In genomic region chr2:43306197-43306596, GRCh38 we compare ENCODE assay signal across 22 cellular contexts.
A peak's percentile ranks its signal among the peaks of the same experiment; 100 is the strongest.
DNase-seq lines count a peak whose midpoint lies in the region; ATAC-seq and TF ChIP-seq lines count a peak whose summit lies in the region.
"Had no signal": no experiment of that assay in that cellular context is flagged by ENCODE, and none has a peak within 500 bp of the region (broad histone marks: within the 10 kb centered on the region; RNA-seq: fewer than 3 reads in every experiment).

No MANE protein-coding gene starts in this region.

- H3K27me3 ChIP-seq in heart right ventricle: no peaks in the 10 kb centered on the region
- H3K27me3 ChIP-seq in lower lobe of right lung (ENCODE audit: low read depth): no peaks in the 10 kb centered on the region
- no peaks in the 10 kb centered on the region for H3K27me3 ChIP-seq in uterus
- H3K27me3 ChIP-seq: pancreas had no signal

- peaks cover 44% of the 10 kb centered on the region for H3K36me3 Mint-ChIP-seq in stimulated activated memory B cell treated with anti-CD40 and anti-IgM and Interleukin-4, amounts not matched to agents 10 μg/mL and 1 μg/mL and 100 μg/mL, for 72 hours
- H3K36me3 Mint-ChIP-seq: natural killer cell had no signal

- intact Hi-C loops in heart right ventricle (cut with DNase I) (no loop called here), Right ventricle myocardium inferior (cut with DNase I) (no loop called here), lower lobe of right lung (cut with DNase I) (no loop called here), uterus (cut with DNase I; ENCODE audit: low total_unique reads) (no loop called here)

- ATAC-seq in heart right ventricle (no peak), Right ventricle myocardium inferior (no peak), lower lobe of right lung (no peak)
- no peak for ATAC-seq in stimulated activated memory B cell treated with anti-CD40 and anti-IgM and Interleukin-4, amounts not matched to agents 10 μg/mL and 1 μg/mL and 100 μg/mL, for 72 hours
- ATAC-seq: activated CD8-positive, alpha-beta T cell treated with anti-CD3 and anti-CD28 coated beads, Interleukin-2, amount 10 ng/mL, durations not matched to agents 7 days and 5 days; esophagus mucosa; natural killer cell had no signal

- H3K27ac ChIP-seq in heart right ventricle (peak overlapping the region in 9 of 10 donors; percentile 40 to 91 (median 82)), lower lobe of right lung (peak overlapping the region; percentile 81), uterus (peak overlapping the region; percentile 82 to 96)
- H3K27ac ChIP-seq: KMS-11 had no signal

- WGBS in heart right ventricle, 2 donors: 99 to 100% methylated on average over 5 of the region's 5 CpGs

- H3K9me3 Mint-ChIP-seq in stimulated activated memory B cell treated with anti-CD40 and anti-IgM and Interleukin-4, amounts not matched to agents 10 μg/mL and 1 μg/mL and 100 μg/mL, for 72 hours: no peaks in the 10 kb centered on the region
- H3K9me3 Mint-ChIP-seq: CD4-positive, alpha-beta memory T cell; effector memory CD8-positive, alpha-beta T cell; natural killer cell had no signal

- H3K4me3 ChIP-seq in heart right ventricle: no peak overlapping the region
- H3K4me3 ChIP-seq in lower lobe of right lung: no peak overlapping the region
- no peak overlapping the region for H3K4me3 ChIP-seq in uterus
- H3K4me3 ChIP-seq: pancreas had no signal

- TF ChIP-seq CTCF in heart right ventricle (IDR thresholded peaks at IDR 0.05) (no peak), lower lobe of right lung (IDR thresholded peaks at IDR 0.05) (no peak), uterus (IDR thresholded peaks at IDR 0.05) (no peak)

- H3K4me1 Mint-ChIP-seq in stimulated activated memory B cell treated with anti-CD40 and anti-IgM and Interleukin-4, amounts not matched to agents 10 μg/mL and 1 μg/mL and 100 μg/mL, for 72 hours: peaks cover 10% of the 10 kb centered on the region

- H3K4me1 ChIP-seq in heart right ventricle (peaks cover 14 to 70% (median 49%) of the 10 kb centered on the region in 9 donors), lower lobe of right lung (peaks cover 58% of the 10 kb centered on the region), uterus (peaks cover 7 to 12% of the 10 kb centered on the region in 2 donors)

- H3K27me3 Mint-ChIP-seq in stimulated activated memory B cell treated with anti-CD40 and anti-IgM and Interleukin-4, amounts not matched to agents 10 μg/mL and 1 μg/mL and 100 μg/mL, for 72 hours: no peaks in the 10 kb centered on the region
- H3K27me3 Mint-ChIP-seq: brain; CD4-positive, alpha-beta memory T cell; effector memory CD8-positive, alpha-beta T cell had no signal

- peak overlapping the region; percentile 64 for H3K27ac Mint-ChIP-seq in stimulated activated memory B cell treated with anti-CD40 and anti-IgM and Interleukin-4, amounts not matched to agents 10 μg/mL and 1 μg/mL and 100 μg/mL, for 72 hours
- H3K27ac Mint-ChIP-seq: activated CD8-positive, alpha-beta T cell treated with anti-CD3 and anti-CD28 coated beads, Interleukin-2, amount 10 ng/mL, durations not matched to agents 7 days and 5 days; CD4-positive, alpha-beta memory T cell; natural killer cell had no signal

- no peak for TF ChIP-seq POLR2A in uterus (IDR thresholded peaks at IDR 0.05)

- no peak overlapping the region for H3K4me3 Mint-ChIP-seq in stimulated activated memory B cell treated with anti-CD40 and anti-IgM and Interleukin-4, amounts not matched to agents 10 μg/mL and 1 μg/mL and 100 μg/mL, for 72 hours
- H3K4me3 Mint-ChIP-seq: activated CD8-positive, alpha-beta T cell treated with anti-CD3 and anti-CD28 coated beads, Interleukin-2, amount 10 ng/mL, durations not matched to agents 7 days and 5 days; brain; CD4-positive, alpha-beta memory T cell; effector memory CD8-positive, alpha-beta T cell; natural killer cell had no signal

- H3K9me3 ChIP-seq in heart right ventricle: no peaks in the 10 kb centered on the region
- H3K9me3 ChIP-seq in lower lobe of right lung: no peaks in the 10 kb centered on the region
- no peaks in the 10 kb centered on the region for H3K9me3 ChIP-seq in uterus
- H3K9me3 ChIP-seq: pancreas had no signal

- no peak for DNase-seq in heart right ventricle
- DNase-seq in Right ventricle myocardium inferior (ENCODE audit: missing footprints): no peak
- DNase-seq in lower lobe of right lung: no peak
- no peak for DNase-seq in uterus
- DNase-seq in cerebellum (ENCODE audit: low spot score): no peak
- no peak for DNase-seq in NCI-H345 treated with DMSO at 0.1 percent for 48 hours (lab: John Stamatoyannopoulos, UW; ENCODE audit: unreplicated experiment)
- DNase-seq in OCI-M1 (lab: John Stamatoyannopoulos, UW): no peak
- DNase-seq: activated CD8-positive, alpha-beta T cell treated with anti-CD3 and anti-CD28 coated beads, Interleukin-2, amount 10 ng/mL, durations not matched to agents 7 days and 5 days; activated gamma-delta T cell treated with Interleukin-2 at 50 U/mL for 16 hours; activated T-cell treated with anti-CD3 and anti-CD28 coated beads for 4 hours; CD4-positive, alpha-beta memory T cell; effector memory CD8-positive, alpha-beta T cell; natural killer cell; NCI-H1436 treated with DMSO at 0.1 percent for 48 hours; NCI-H524; NK-92 treated with Interleukin-12 subunit alpha and Interleukin-12 subunit beta, amount 100 ng/mL, for 24 hours; stimulated activated CD8-positive, alpha-beta memory T cell treated with anti-CD3 and anti-CD28 coated beads, Interleukin-4, amount 100 ng/mL, for 48 hours had no signal

- H3K36me3 ChIP-seq in heart right ventricle (no peaks in the 10 kb centered on the region), lower lobe of right lung (no peaks in the 10 kb centered on the region), uterus (no peaks in the 10 kb centered on the region)
- H3K36me3 ChIP-seq: pancreas had no signal
